ENCODE assay signal across 4 cellular contexts in genomic region chr16:56973899-56974298, GRCh38. TPM values are rescaled to one million over a fixed set of nuclear protein-coding genes. Genes with fewer than 3 reads are reported as not detected.
"Had no signal": no experiment of that assay in that cellular context is flagged by ENCODE, and none has a peak within 500 bp of the region (broad histone marks: within the 10 kb centered on the region; RNA-seq: fewer than 3 reads in every experiment).

No MANE protein-coding gene starts in this region.

RNA-seq across cellular contexts. Expression of gene CETP, which starts 12.1 kb away (rescaled TPM):
- total RNA-seq: colonic mucosa, epithelial cell of proximal tubule, mammary epithelial cell, osteoblast had no signal
- polyA plus RNA-seq: mammary epithelial cell had no signal
